8 cellular contexts compared by ENCODE assay signal in genomic region chr1:212432706-212433576, GRCh38. TPM values are rescaled to one million over a fixed set of nuclear protein-coding genes. Genes with fewer than 3 reads are reported as not detected.
A peak's percentile ranks its signal among the peaks of the same experiment; 100 is the strongest.
DNase-seq lines count a peak whose midpoint lies in the region; ATAC-seq and FAIRE-seq lines count a peak whose summit lies in the region.

NENF (plus strand) TSS chr1:212432920; CDS start chr1:212432944, 24 bp downstream.

- peak within 1 kb of the TSS; percentile 76 for H3K27ac Mint-ChIP-seq in activated T-helper 17 cell treated with anti-CD3 and anti-CD28 coated beads, Interleukin-2, amount 50 U/mL, for 72 hours
- peak within 1 kb of the TSS; percentile 46 to 62 for H3K27ac Mint-ChIP-seq in natural killer cell treated with Interleukin-12 subunit alpha and Interleukin-12 subunit beta and Interleukin-15 and Interleukin-18, amount 100 ng/mL, for 72 hours

- DNase-seq in DMS114 treated with DMSO at 0.1 percent for 48 hours (lab: John Stamatoyannopoulos, UW; ENCODE audit: unreplicated experiment), result peak; percentile 50
- DNase-seq in RCC 7860 (ENCODE audit: low spot score), result peak; percentile 61
- DNase-seq in fibroblast of peridontal ligament (ENCODE audit: extremely low read depth), result peak; percentile 70
- DNase-seq in natural killer cell treated with Interleukin-12 subunit alpha and Interleukin-12 subunit beta and Interleukin-15 and Interleukin-18, amount 100 ng/mL, for 72 hours (ENCODE audit: low spot score), result peak; percentile 87
- peak; percentile 87 for DNase-seq in stimulated activated naive CD8-positive, alpha-beta T cell treated with anti-CD3 and anti-CD28 coated beads, Interleukin-15, Interleukin-2, amounts not matched to agents 100 U/mL and 50 U/mL, for 24 hours

- H3K9ac ChIP-seq in HUES6 (ENCODE audit: low read length), result peak within 1 kb of the TSS; percentile 46

- H3K4me1 ChIP-seq in HUES6 (ENCODE audit: control insufficient read depth, insufficient read depth, low read length), result peaks cover 10% of the 10 kb centered on the region

- no peak for FAIRE-seq in RCC 7860 (lab: Jason Lieb, UNC)

- no peaks in the 10 kb centered on the region for H3K27me3 Mint-ChIP-seq in activated T-helper 17 cell treated with anti-CD3 and anti-CD28 coated beads, Interleukin-2, amount 50 U/mL, for 72 hours
- no peaks in the 10 kb centered on the region for H3K27me3 Mint-ChIP-seq in natural killer cell treated with Interleukin-12 subunit alpha and Interleukin-12 subunit beta and Interleukin-15 and Interleukin-18, amount 100 ng/mL, for 72 hours

- no peaks in the 10 kb centered on the region for H3K36me3 ChIP-seq in HUES6 (ENCODE audit: control insufficient read depth, insufficient read depth, low read length)

- H3K36me3 Mint-ChIP-seq in activated T-helper 17 cell treated with anti-CD3 and anti-CD28 coated beads, Interleukin-2, amount 50 U/mL, for 72 hours (ENCODE audit: low read depth), result no peaks in the 10 kb centered on the region
- no peaks in the 10 kb centered on the region for H3K36me3 Mint-ChIP-seq in natural killer cell treated with Interleukin-12 subunit alpha and Interleukin-12 subunit beta and Interleukin-15 and Interleukin-18, amount 100 ng/mL, for 72 hours

- H3K4me3 ChIP-seq in HUES6 (ENCODE audit: low read depth, low read length), result peak within 1 kb of the TSS; percentile 75

- H3K9me3 Mint-ChIP-seq in activated T-helper 17 cell treated with anti-CD3 and anti-CD28 coated beads, Interleukin-2, amount 50 U/mL, for 72 hours, result no peaks in the 10 kb centered on the region
- H3K9me3 Mint-ChIP-seq in natural killer cell treated with Interleukin-12 subunit alpha and Interleukin-12 subunit beta and Interleukin-15 and Interleukin-18, amount 100 ng/mL, for 72 hours, result no peaks in the 10 kb centered on the region

- H3K4me3 Mint-ChIP-seq in activated T-helper 17 cell treated with anti-CD3 and anti-CD28 coated beads, Interleukin-2, amount 50 U/mL, for 72 hours, result peak within 1 kb of the TSS; percentile 82
- peak within 1 kb of the TSS; percentile 74 for H3K4me3 Mint-ChIP-seq in natural killer cell treated with Interleukin-12 subunit alpha and Interleukin-12 subunit beta and Interleukin-15 and Interleukin-18, amount 100 ng/mL, for 72 hours

- no peak within 1 kb of the TSS for H3K27ac ChIP-seq in HUES6 (ENCODE audit: low read depth, low read length)

- H3K9me3 ChIP-seq in HUES6 (ENCODE audit: control insufficient read depth, insufficient read depth, low read depth, low read length), result no peaks in the 10 kb centered on the region

- peaks cover 7% of the 10 kb centered on the region for H3K27me3 ChIP-seq in HUES6 (ENCODE audit: control insufficient read depth, insufficient read depth, low read length)

- ATAC-seq in GM21423 (IDR thresholded peaks at IDR 0.05; ENCODE audit: unreplicated experiment), result peak; percentile 99
- peak; percentile 99 for ATAC-seq in activated T-helper 17 cell treated with anti-CD3 and anti-CD28 coated beads, Interleukin-2, amount 50 U/mL, for 72 hours (replicated peaks)
- peak; percentile 100 for ATAC-seq in natural killer cell treated with Interleukin-12 subunit alpha and Interleukin-12 subunit beta and Interleukin-15 and Interleukin-18, amount 100 ng/mL, for 72 hours
- peak; percentile 100 for ATAC-seq in stimulated activated naive CD8-positive, alpha-beta T cell treated with anti-CD3 and anti-CD28 coated beads, Interleukin-15, Interleukin-2, amounts not matched to agents 100 U/mL and 50 U/mL, for 24 hours

- peaks cover 18% of the 10 kb centered on the region for H3K4me1 Mint-ChIP-seq in activated T-helper 17 cell treated with anti-CD3 and anti-CD28 coated beads, Interleukin-2, amount 50 U/mL, for 72 hours
- H3K4me1 Mint-ChIP-seq in natural killer cell treated with Interleukin-12 subunit alpha and Interleukin-12 subunit beta and Interleukin-15 and Interleukin-18, amount 100 ng/mL, for 72 hours (ENCODE audit: low read depth in 2 of 2), result peaks cover 10 to 16% of the 10 kb centered on the region in 2 donors

RNA-seq across cellular contexts. Expression of gene NENF, which starts in this region (rescaled TPM):
- total RNA-seq in activated T-helper 17 cell treated with anti-CD3 and anti-CD28 coated beads, Interleukin-2, amount 50 U/mL, for 72 hours, result 10 to 100 TPM; 43.9 to 49.7 TPM
- 10 to 100 TPM; 18.9 to 31.8 TPM for total RNA-seq in natural killer cell treated with Interleukin-12 subunit alpha and Interleukin-12 subunit beta and Interleukin-15 and Interleukin-18, amount 100 ng/mL, for 72 hours
